11 cellular contexts compared by ENCODE assay signal in the genomic region with DNA sequence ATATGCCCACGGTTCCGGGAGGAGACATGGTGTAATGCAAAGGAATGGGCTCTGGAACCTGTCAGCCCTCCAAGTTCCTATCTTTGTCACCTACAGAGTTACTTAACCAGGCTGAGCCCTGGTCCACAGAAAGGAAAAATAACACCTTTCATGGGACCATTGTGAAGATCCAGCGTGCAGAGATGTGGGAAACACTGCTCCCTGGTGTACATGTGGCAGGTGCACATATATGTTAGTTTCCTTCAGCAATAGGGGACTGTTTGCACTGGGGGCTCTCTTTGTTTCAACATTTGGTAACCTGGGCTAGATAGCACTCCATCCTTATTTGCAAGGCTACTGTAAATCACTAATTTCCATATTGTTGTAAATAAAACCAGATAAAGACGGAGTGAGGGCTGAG.
DNase-seq lines count a peak whose midpoint lies in the region; ATAC-seq and TF ChIP-seq lines count a peak whose summit lies in the region.
"Had no signal": no experiment of that assay in that cellular context is flagged by ENCODE, and none has a peak within 500 bp of the region (broad histone marks: within the 10 kb centered on the region; RNA-seq: fewer than 3 reads in every experiment).

No MANE protein-coding gene starts in this region.

- no peaks in the 10 kb centered on the region for H3K79me2 ChIP-seq in PC-3 (ENCODE audit: low read length)

- intact Hi-C loops in PC-3 (cut with micrococcal nuclease) = no loop called here
- intact Hi-C loops in activated T-helper 2 cell treated with anti-CD3 and anti-CD28 coated beads, Interferon-gamma antibody, Interleukin-2, Interleukin-4, amounts not matched to agents 10 μg/mL and 5 μg/mL and 100 μg/mL, durations not matched to agents 14 hours and 24 hours and 36 hours (cut with micrococcal nuclease) = no loop called here

- H4K20me1 ChIP-seq in PC-3 (ENCODE audit: low read length) = no peaks in the 10 kb centered on the region

- in situ Hi-C loops in GM13977 (cut with MboI; ENCODE audit: low pct_unique_long_range_greater_than_20kb, low sequenced_read_pairs, unreplicated experiment) = no loop called here

- H3K27me3 ChIP-seq in PC-3 (ENCODE audit: low read length) = peaks cover 11% of the 10 kb centered on the region
- H3K27me3 ChIP-seq: ovary had no signal

- H3K36me3 Mint-ChIP-seq in glutamatergic neuron (ENCODE audit: unreplicated experiment) = no peaks in the 10 kb centered on the region
- no peaks in the 10 kb centered on the region for H3K36me3 Mint-ChIP-seq in activated T-helper 2 cell treated with anti-CD3 and anti-CD28 coated beads, Interferon-gamma antibody, Interleukin-2, Interleukin-4, amounts not matched to agents 10 μg/mL and 5 μg/mL and 100 μg/mL, durations not matched to agents 14 hours and 24 hours and 36 hours (ENCODE audit: low read depth)

- H3K36me3 ChIP-seq in PC-3 (ENCODE audit: low read depth, low read length) = no peaks in the 10 kb centered on the region
- H3K36me3 ChIP-seq: ovary had no signal

- no peak for ATAC-seq in PC-3
- no peak for ATAC-seq in HG03280 (IDR thresholded peaks at IDR 0.05; ENCODE audit: unreplicated experiment)

- no TSS peak for BruUV-seq in PC-3 (replicated peaks; lab: Mats Ljungman, UMichigan)

- H3K9me3 Mint-ChIP-seq in glutamatergic neuron (ENCODE audit: unreplicated experiment) = peaks cover 2% of the 10 kb centered on the region
- no peaks in the 10 kb centered on the region for H3K9me3 Mint-ChIP-seq in activated T-helper 2 cell treated with anti-CD3 and anti-CD28 coated beads, Interferon-gamma antibody, Interleukin-2, Interleukin-4, amounts not matched to agents 10 μg/mL and 5 μg/mL and 100 μg/mL, durations not matched to agents 14 hours and 24 hours and 36 hours

- H3K27ac ChIP-seq in PC-3 (ENCODE audit: low read length) = no peak overlapping the region
- H3K27ac ChIP-seq: ovary had no signal

- peaks cover 9% of the 10 kb centered on the region for H3K4me1 Mint-ChIP-seq in glutamatergic neuron (ENCODE audit: low read depth, unreplicated experiment)
- H3K4me1 Mint-ChIP-seq in activated T-helper 2 cell treated with anti-CD3 and anti-CD28 coated beads, Interferon-gamma antibody, Interleukin-2, Interleukin-4, amounts not matched to agents 10 μg/mL and 5 μg/mL and 100 μg/mL, durations not matched to agents 14 hours and 24 hours and 36 hours (ENCODE audit: low read depth) = no peaks in the 10 kb centered on the region

- no peaks in the 10 kb centered on the region for H3K9me3 ChIP-seq in PC-3 (ENCODE audit: low read length)
- H3K9me3 ChIP-seq: ovary had no signal

- H3K9me2 ChIP-seq in PC-3 (replicated peaks; ENCODE audit: low read length) = no peaks in the 10 kb centered on the region

- H3K4me3 ChIP-seq in PC-3 (ENCODE audit: low read length) = no peak overlapping the region
- H3K4me3 ChIP-seq: ovary had no signal

- POLR2A ChIA-PET in PC-3 (lab: Charles Lee; ENCODE audit: unreplicated experiment) = no interaction called here

- CTCF ChIA-PET in PC-3 (lab: Charles Lee) = no interaction called here

- H3K27me3 Mint-ChIP-seq in glutamatergic neuron (ENCODE audit: unreplicated experiment) = peaks cover 6% of the 10 kb centered on the region
- H3K27me3 Mint-ChIP-seq in activated T-helper 2 cell treated with anti-CD3 and anti-CD28 coated beads, Interferon-gamma antibody, Interleukin-2, Interleukin-4, amounts not matched to agents 10 μg/mL and 5 μg/mL and 100 μg/mL, durations not matched to agents 14 hours and 24 hours and 36 hours (ENCODE audit: low read depth) = no peaks in the 10 kb centered on the region

- H3K4me3 Mint-ChIP-seq in glutamatergic neuron (ENCODE audit: unreplicated experiment) = no peak overlapping the region
- no peak overlapping the region for H3K4me3 Mint-ChIP-seq in activated T-helper 2 cell treated with anti-CD3 and anti-CD28 coated beads, Interferon-gamma antibody, Interleukin-2, Interleukin-4, amounts not matched to agents 10 μg/mL and 5 μg/mL and 100 μg/mL, durations not matched to agents 14 hours and 24 hours and 36 hours (ENCODE audit: low read depth)

- H3K9ac ChIP-seq in PC-3 (ENCODE audit: low read length) = no peak overlapping the region

- TF ChIP-seq CTCF in GM13977 (IDR thresholded peaks at IDR 0.05; ENCODE audit: extremely low read depth, insufficient read depth, missing control alignments) (peak; percentile 27), PC-3 (conservative IDR thresholded peaks at IDR 0.05; ENCODE audit: low read depth, low read length) (peak; percentile 47), glutamatergic neuron (IDR thresholded peaks at IDR 0.05; ENCODE audit: partially characterized antibody, unreplicated experiment) (peak; percentile 16)

- no peaks in the 10 kb centered on the region for H3F3A ChIP-seq in PC-3 (ENCODE audit: low read length, unreplicated experiment)

- H2AFZ ChIP-seq in PC-3 (ENCODE audit: low read length) = no peak overlapping the region

- H3K4me2 ChIP-seq in PC-3 (ENCODE audit: low read length) = no peak overlapping the region

- no peak overlapping the region for H3K27ac Mint-ChIP-seq in glutamatergic neuron (ENCODE audit: unreplicated experiment)
- no peak overlapping the region for H3K27ac Mint-ChIP-seq in activated T-helper 2 cell treated with anti-CD3 and anti-CD28 coated beads, Interferon-gamma antibody, Interleukin-2, Interleukin-4, amounts not matched to agents 10 μg/mL and 5 μg/mL and 100 μg/mL, durations not matched to agents 14 hours and 24 hours and 36 hours

- H3K4me1 ChIP-seq in PC-3 (ENCODE audit: insufficient read depth, low read length) = no peaks in the 10 kb centered on the region

- DNase-seq in AG08395 (ENCODE audit: low spot score) = peak; percentile 63
- DNase-seq in GM13977 (ENCODE audit: low spot score) = no peak
- peak; percentile 16 for DNase-seq in PC-3
- DNase-seq in glutamatergic neuron = no peak
- DNase-seq in stimulated activated CD4-positive, alpha-beta T cell treated with anti-CD3 and anti-CD28 coated beads, Interleukin-2, amount 100 ng/mL, for 24 hours = no peak
- DNase-seq in activated effector memory CD4-positive, alpha-beta T cell treated with Interleukin-2 at 50 U/mL for 16 hours = no peak
- DNase-seq in activated T-helper 2 cell treated with anti-CD3 and anti-CD28 coated beads, Interferon-gamma antibody, Interleukin-2, Interleukin-4, amounts not matched to agents 10 μg/mL and 5 μg/mL and 100 μg/mL, durations not matched to agents 14 hours and 24 hours and 36 hours (ENCODE audit: low spot score) = no peak
- DNase-seq: aorta, NCI-H2029, ovary had no signal

Comparison
In these comparisons a context has a peak if more than half of its experiments do, and no peak if none do; other contexts are left out.
1. DNase-seq: peak in AG08395 (single experiment) and PC-3 (single experiment); none in GM13977 (single experiment), glutamatergic neuron (single experiment), stimulated activated CD4-positive, alpha-beta T cell treated with anti-CD3 and anti-CD28 coated beads, Interleukin-2, amount 100 ng/mL, for 24 hours (0 of 2), activated effector memory CD4-positive, alpha-beta T cell treated with Interleukin-2 at 50 U/mL for 16 hours (single experiment) and activated T-helper 2 cell treated with anti-CD3 and anti-CD28 coated beads, Interferon-gamma antibody, Interleukin-2, Interleukin-4, amounts not matched to agents 10 μg/mL and 5 μg/mL and 100 μg/mL, durations not matched to agents 14 hours and 24 hours and 36 hours (single experiment).
2. Peak in every context shown above with its lines, with median percentiles within 50 percentile points of each other: CTCF ChIP-seq.